ENCODE assay signal across 21 cellular contexts in the genomic region with DNA sequence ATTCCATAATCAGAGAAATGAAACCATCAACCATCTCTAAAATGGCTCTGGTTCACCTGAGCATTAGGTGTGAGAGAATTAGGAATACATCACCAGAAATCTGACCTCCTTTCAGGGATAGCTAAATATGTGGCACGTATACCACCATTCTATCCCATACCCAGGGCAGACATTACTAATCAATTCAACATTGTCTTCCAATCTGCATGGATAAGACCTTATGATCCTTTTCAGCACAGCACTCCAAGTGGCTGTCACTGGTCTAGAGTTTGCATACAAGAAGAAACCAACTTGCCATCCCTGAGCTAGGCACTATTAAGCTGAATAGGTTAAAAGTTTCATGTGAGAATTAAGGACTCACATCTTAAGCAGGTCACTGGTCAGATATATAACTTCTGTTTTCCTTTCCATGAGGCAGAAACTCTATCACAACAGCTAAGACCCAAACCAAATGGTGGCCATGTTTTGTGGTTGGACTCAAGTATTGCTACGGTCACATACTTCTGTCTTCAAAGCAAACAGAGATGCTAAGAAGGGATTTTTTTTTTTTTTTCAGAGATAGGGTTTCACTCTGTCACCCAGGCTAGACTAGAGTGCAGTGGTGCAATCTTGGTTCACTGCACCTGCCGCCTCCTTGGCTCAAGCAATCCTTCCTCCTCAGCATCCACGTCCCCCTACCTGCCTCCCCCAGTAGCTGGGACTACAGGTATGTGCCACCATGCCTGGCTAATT.
DNase-seq lines count a peak whose midpoint lies in the region; ATAC-seq and TF ChIP-seq lines count a peak whose summit lies in the region.
"Had no signal": no experiment of that assay in that cellular context is flagged by ENCODE, and none has a peak within 500 bp of the region (broad histone marks: within the 10 kb centered on the region; RNA-seq: fewer than 3 reads in every experiment).

No MANE protein-coding gene starts in this region.

- peak overlapping the region; percentile 98 for H2BK20ac ChIP-seq in IMR-90 (ENCODE audit: low read depth, low read length)

- ATAC-seq in DND-41 (ENCODE audit: insufficient read depth, low read depth): no peak
- ATAC-seq in IMR-90 (ENCODE audit: low read depth): no peak
- ATAC-seq in esophagus mucosa: no peak

- peak overlapping the region; percentile 57 for H2BK15ac ChIP-seq in IMR-90 (ENCODE audit: low read depth, low read length)

- H2AK5ac ChIP-seq in IMR-90 (ENCODE audit: low read depth, low read length): peak overlapping the region; percentile 95

- TF ChIP-seq CTCF in DND-41 (IDR thresholded peaks at IDR 0.05; ENCODE audit: borderline replicate concordance, extremely low read depth, low read length, poor library complexity, severe bottlenecking) (peak; percentile 20), IMR-90 (conservative IDR thresholded peaks at IDR 0.05; ENCODE audit: low read depth, low read length) (no peak), WERI-Rb-1 (IDR thresholded peaks at IDR 0.05; ENCODE audit: low read depth, low read length) (peak; percentile 17; the same call in 1 of the 2 replicates), foreskin fibroblast (IDR thresholded peaks at IDR 0.05; ENCODE audit: low read depth, low read length) (no peak)

- no peaks in the 10 kb centered on the region for H3K4me1 Mint-ChIP-seq in activated T-helper 2 cell treated with anti-CD3 and anti-CD28 coated beads, Interferon-gamma antibody, Interleukin-2, Interleukin-4, amounts not matched to agents 10 μg/mL and 5 μg/mL and 100 μg/mL, durations not matched to agents 14 hours and 24 hours and 36 hours (ENCODE audit: low read depth)

- dilution Hi-C loops in IMR-90 (cut with HindIII; ENCODE audit: low sequenced_read_pairs, unreplicated experiment): no loop called here

- peaks cover 10% of the 10 kb centered on the region for H3K9me3 Mint-ChIP-seq in activated T-helper 2 cell treated with anti-CD3 and anti-CD28 coated beads, Interferon-gamma antibody, Interleukin-2, Interleukin-4, amounts not matched to agents 10 μg/mL and 5 μg/mL and 100 μg/mL, durations not matched to agents 14 hours and 24 hours and 36 hours

- H3K9me1 ChIP-seq in IMR-90 (ENCODE audit: insufficient read depth, low read length): peaks cover 35% of the 10 kb centered on the region

- H3K9me3 ChIP-seq in DND-41 (ENCODE audit: insufficient read depth, low read length, severe bottlenecking) (no peaks in the 10 kb centered on the region), IMR-90 (ENCODE audit: control insufficient read depth, insufficient read depth, low read length) (peaks cover 4% of the 10 kb centered on the region), WERI-Rb-1 (ENCODE audit: severe bottlenecking) (peaks cover 6% of the 10 kb centered on the region)
- H3K9me3 ChIP-seq: adrenal gland, vagina had no signal

- no peak for TF ChIP-seq RAD21 in IMR-90 (IDR thresholded peaks at IDR 0.05; ENCODE audit: low read length)

- CTCF ChIA-PET in IMR-90 (lab: Yijun Ruan, JAX): interaction anchor here (0.6 to 1.0 kb wide), 5 partner anchors 11 to 249 kb away, joined by 3 to 8 read pairs (median 3); no protein-coding TSS in a partner anchor

- H3K27me3 ChIP-seq in DND-41 (ENCODE audit: insufficient read depth, low read length, poor library complexity) (peaks cover 6% of the 10 kb centered on the region), IMR-90 (ENCODE audit: control insufficient read depth, insufficient read depth, low read length) (no peaks in the 10 kb centered on the region), WERI-Rb-1 (ENCODE audit: insufficient read depth, low read depth, severe bottlenecking) (no peaks in the 10 kb centered on the region)
- H3K27me3 ChIP-seq: adrenal gland, hepatocyte, vagina had no signal

- H3K36me3 ChIP-seq in DND-41 (ENCODE audit: insufficient read depth, low read length): no peaks in the 10 kb centered on the region
- no peaks in the 10 kb centered on the region for H3K36me3 ChIP-seq in IMR-90 (ENCODE audit: control insufficient read depth, insufficient read depth, low read length)
- no peaks in the 10 kb centered on the region for H3K36me3 ChIP-seq in WERI-Rb-1
- H3K36me3 ChIP-seq: adrenal gland, vagina had no signal

- peak overlapping the region; percentile 98 for H3K4ac ChIP-seq in IMR-90 (ENCODE audit: low read depth, low read length)

- in situ Hi-C loops in IMR-90 (cut with MboI; ENCODE audit: low sequenced_read_pairs): no loop called here

- no peak overlapping the region for H3K56ac ChIP-seq in IMR-90 (ENCODE audit: extremely low read depth, insufficient read depth, low read length)

- H3K4me2 ChIP-seq in DND-41 (ENCODE audit: insufficient read depth, low read length) (no peak overlapping the region), IMR-90 (ENCODE audit: low read depth, low read length) (no peak overlapping the region)
- H3K4me2 ChIP-seq: hepatocyte had no signal

- H3K79me1 ChIP-seq in IMR-90 (ENCODE audit: low read depth in 1 of 2, low read length in 2 of 2): peaks cover 0 to 45% of the 10 kb centered on the region in 2 experiments; a peak in 2 of 4 replicates

- H3K9ac ChIP-seq in DND-41 (ENCODE audit: low read depth, low read length): no peak overlapping the region
- H3K9ac ChIP-seq in IMR-90 (ENCODE audit: low read depth, low read length): no peak overlapping the region

- H3K79me2 ChIP-seq in DND-41 (ENCODE audit: insufficient read depth, low read length): no peaks in the 10 kb centered on the region
- H3K79me2 ChIP-seq: hepatocyte had no signal

- peak overlapping the region; percentile 98 for H3K14ac ChIP-seq in IMR-90 (replicated peaks; ENCODE audit: low read depth, low read length)

- intact Hi-C loops in IMR-90 (cut with micrococcal nuclease): no loop called here
- intact Hi-C loops in activated T-helper 2 cell treated with anti-CD3 and anti-CD28 coated beads, Interferon-gamma antibody, Interleukin-2, Interleukin-4, amounts not matched to agents 10 μg/mL and 5 μg/mL and 100 μg/mL, durations not matched to agents 14 hours and 24 hours and 36 hours (cut with micrococcal nuclease): no loop called here

- H3K4me1 ChIP-seq in DND-41 (ENCODE audit: insufficient read depth, low read length) (no peaks in the 10 kb centered on the region), IMR-90 (ENCODE audit: control insufficient read depth, insufficient read depth, low read length) (peaks cover 29% of the 10 kb centered on the region)
- H3K4me1 ChIP-seq: adrenal gland, vagina had no signal

- H2AFZ ChIP-seq in DND-41 (ENCODE audit: low read depth, low read length) (no peak overlapping the region), IMR-90 (replicated peaks; ENCODE audit: low read length, poor library complexity) (no peak overlapping the region)
- H2AFZ ChIP-seq: hepatocyte had no signal

- H3K27ac ChIP-seq in DND-41 (ENCODE audit: low read length) (no peak overlapping the region), IMR-90 (ENCODE audit: insufficient read depth, low read length) (no peak overlapping the region), WERI-Rb-1 (peak overlapping the region; percentile 100)
- H3K27ac ChIP-seq: adrenal gland, hepatocyte, vagina had no signal

- H3K4me3 Mint-ChIP-seq in activated T-helper 2 cell treated with anti-CD3 and anti-CD28 coated beads, Interferon-gamma antibody, Interleukin-2, Interleukin-4, amounts not matched to agents 10 μg/mL and 5 μg/mL and 100 μg/mL, durations not matched to agents 14 hours and 24 hours and 36 hours (ENCODE audit: low read depth): no peak overlapping the region
- H3K4me3 Mint-ChIP-seq: activated CD4-positive, alpha-beta T cell treated with anti-CD3 and anti-CD28 coated beads, Interleukin-2, amount 10 ng/mL, durations not matched to agents 7 days and 5 days had no signal

- peak overlapping the region; percentile 35; the same call in 1 of the 2 replicates for H3K23ac ChIP-seq in IMR-90 (ENCODE audit: low read depth, low read length)

- H4K20me1 ChIP-seq in DND-41 (ENCODE audit: insufficient read depth, low read length) (no peaks in the 10 kb centered on the region), IMR-90 (ENCODE audit: insufficient read depth, low read length) (no peaks in the 10 kb centered on the region)

- no peak for DNase-seq in DND-41
- peak; percentile 35 for DNase-seq in IMR-90
- DNase-seq in WERI-Rb-1: peak; percentile 34
- DNase-seq in iPS DF 19.7 (ENCODE audit: low read depth, low spot score): peak; percentile 9
- no peak for DNase-seq in activated T-helper 2 cell treated with anti-CD3 and anti-CD28 coated beads, Interferon-gamma antibody, Interleukin-2, Interleukin-4, amounts not matched to agents 10 μg/mL and 5 μg/mL and 100 μg/mL, durations not matched to agents 14 hours and 24 hours and 36 hours (ENCODE audit: low spot score)
- DNase-seq in foreskin fibroblast: no peak
- no peak for DNase-seq in SIG-M5 (lab: John Stamatoyannopoulos, UW)
- DNase-seq: ACHN; activated CD4-positive, alpha-beta T cell treated with anti-CD3 and anti-CD28 coated beads, Interleukin-2, amount 10 ng/mL, durations not matched to agents 7 days and 5 days; activated effector memory CD4-positive, alpha-beta T cell treated with Interleukin-2 at 50 U/mL for 16 hours; adrenal gland; central memory CD4-positive, alpha-beta T cell; DMS79; effector CD8-positive, alpha-beta T cell; NCI-H187; NCI-H226; stimulated activated CD4-positive, alpha-beta T cell treated with anti-CD3 and anti-CD28 coated beads, Interleukin-15, amount 100 ng/mL, for 24 hours had no signal

- WGBS in IMR-90 (ENCODE audit: extremely low coverage in 2 of 2, insufficient read length in 1 of 2), 2 experiments: no CpG with 5 or more reads among the region's 4 CpGs

- POLR2A ChIA-PET in IMR-90 (lab: Charles Lee; ENCODE audit: unreplicated experiment): interaction anchor here (1.0 kb wide), 1 partner anchor 20 kb away, joined by 4 read pairs; no protein-coding TSS in a partner anchor

- no peaks in the 10 kb centered on the region for H3K36me3 Mint-ChIP-seq in activated T-helper 2 cell treated with anti-CD3 and anti-CD28 coated beads, Interferon-gamma antibody, Interleukin-2, Interleukin-4, amounts not matched to agents 10 μg/mL and 5 μg/mL and 100 μg/mL, durations not matched to agents 14 hours and 24 hours and 36 hours (ENCODE audit: low read depth)

- peaks cover 25% of the 10 kb centered on the region for H3K27me3 Mint-ChIP-seq in activated T-helper 2 cell treated with anti-CD3 and anti-CD28 coated beads, Interferon-gamma antibody, Interleukin-2, Interleukin-4, amounts not matched to agents 10 μg/mL and 5 μg/mL and 100 μg/mL, durations not matched to agents 14 hours and 24 hours and 36 hours (ENCODE audit: low read depth)

- H3K18ac ChIP-seq in IMR-90 (ENCODE audit: low read depth, low read length): peak overlapping the region; percentile 50; the same call in 1 of the 2 replicates

- peak overlapping the region; percentile 97 for H2BK120ac ChIP-seq in IMR-90 (ENCODE audit: low read depth, low read length)

- H3K27ac Mint-ChIP-seq in activated T-helper 2 cell treated with anti-CD3 and anti-CD28 coated beads, Interferon-gamma antibody, Interleukin-2, Interleukin-4, amounts not matched to agents 10 μg/mL and 5 μg/mL and 100 μg/mL, durations not matched to agents 14 hours and 24 hours and 36 hours: no peak overlapping the region
- H3K27ac Mint-ChIP-seq: activated CD4-positive, alpha-beta T cell treated with anti-CD3 and anti-CD28 coated beads, Interleukin-2, amount 10 ng/mL, durations not matched to agents 7 days and 5 days had no signal

- H3K4me3 ChIP-seq in DND-41 (ENCODE audit: low read depth in 1 of 2, low read length in 2 of 2): no peak overlapping the region
- no peak overlapping the region for H3K4me3 ChIP-seq in IMR-90 (ENCODE audit: insufficient read depth, low read depth, low read length)
- no peak overlapping the region for H3K4me3 ChIP-seq in WERI-Rb-1 (ENCODE audit: low read depth, low read length)
- H3K4me3 ChIP-seq in foreskin fibroblast (ENCODE audit: low read depth in 1 of 2, low read length in 2 of 2): no peak overlapping the region
- H3K4me3 ChIP-seq: adrenal gland, hepatocyte, lung, vagina had no signal

- no TSS peak for BruUV-seq in IMR-90 (replicated peaks; lab: Mats Ljungman, UMichigan)

- TF ChIP-seq POLR2A in IMR-90 (IDR thresholded peaks at IDR 0.05; ENCODE audit: low read depth, low read length): no peak

- no peak overlapping the region for H2AK9ac ChIP-seq in IMR-90 (replicated peaks; ENCODE audit: low read depth, low read length, poor library complexity)

- H4K5ac ChIP-seq in IMR-90 (ENCODE audit: low read depth, low read length): peak overlapping the region; percentile 50; the same call in 1 of the 2 replicates

- H4K8ac ChIP-seq in IMR-90 (ENCODE audit: low read depth in 2 of 2, low read length in 2 of 2): peak overlapping the region; percentile 71 to 84; a peak in 3 of 4 replicates

- peak overlapping the region; percentile 97 for H2BK5ac ChIP-seq in IMR-90 (ENCODE audit: low read depth, low read length, poor library complexity, severe bottlenecking)

- H4K91ac ChIP-seq in IMR-90 (ENCODE audit: insufficient read depth, low read depth, low read length): peak overlapping the region; percentile 65

Comparison
In these comparisons a context has a peak if more than half of its experiments do, and no peak if none do; other contexts are left out.
1. DNase-seq: peak in IMR-90 (single experiment), WERI-Rb-1 (single experiment) and iPS DF 19.7 (single experiment); none in DND-41 (single experiment), activated T-helper 2 cell treated with anti-CD3 and anti-CD28 coated beads, Interferon-gamma antibody, Interleukin-2, Interleukin-4, amounts not matched to agents 10 μg/mL and 5 μg/mL and 100 μg/mL, durations not matched to agents 14 hours and 24 hours and 36 hours (single experiment), foreskin fibroblast (0 of 2) and SIG-M5 (single experiment).
2. CTCF ChIP-seq: peak in DND-41 (single experiment) and WERI-Rb-1 (single experiment); none in IMR-90 (single experiment) and foreskin fibroblast (single experiment).